10 cellular contexts compared by ENCODE assay signal in the genomic region with DNA sequence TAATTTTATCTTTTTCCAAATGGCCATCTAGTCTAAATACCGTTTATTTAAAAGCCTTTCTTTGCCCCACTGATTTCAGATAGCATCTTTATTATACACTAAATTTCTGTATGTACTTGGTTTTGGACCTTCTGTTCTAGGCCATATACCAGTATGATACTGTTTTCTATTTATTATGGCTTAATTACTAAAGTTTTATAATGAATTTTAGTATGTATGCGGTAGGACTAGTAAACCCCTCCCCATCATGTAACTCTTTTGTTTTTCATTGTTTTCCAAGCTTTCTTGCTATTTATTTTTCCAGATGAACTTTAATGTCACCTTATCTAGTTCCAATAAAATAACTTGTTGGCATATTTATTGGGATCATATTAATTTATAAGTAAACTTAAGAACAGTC.
"Had no signal": no experiment of that assay in that cellular context is flagged by ENCODE, and none has a peak within 500 bp of the region (broad histone marks: within the 10 kb centered on the region; RNA-seq: fewer than 3 reads in every experiment).

No MANE protein-coding gene starts in this region.

- H3K4me3 ChIP-seq: GM23248, HAP-1 had no signal

- H3K9me3 ChIP-seq: HAP-1 had no signal

- H3K27me3 Mint-ChIP-seq: IgD-negative memory B cell had no signal

- H3K36me3 ChIP-seq: HAP-1 had no signal

- H3K9me3 Mint-ChIP-seq: HFFc6, IgD-negative memory B cell had no signal

- H3K27ac ChIP-seq: GM23248, HL-60 had no signal

- H3K4me3 Mint-ChIP-seq: HFFc6, IgD-negative memory B cell had no signal

- ATAC-seq: HCT116, HepG2 had no signal

- H3K4me1 ChIP-seq: HAP-1 had no signal

- H3K27ac Mint-ChIP-seq: HFFc6, IgD-negative memory B cell had no signal

- H2AFZ ChIP-seq: GM23248 had no signal

- DNase-seq: GM23248, GOT3, H7, HFFc6, KBM-7 had no signal

- FAIRE-seq: HepG2 had no signal
